33 cellular contexts compared by ENCODE assay signal in the genomic region with DNA sequence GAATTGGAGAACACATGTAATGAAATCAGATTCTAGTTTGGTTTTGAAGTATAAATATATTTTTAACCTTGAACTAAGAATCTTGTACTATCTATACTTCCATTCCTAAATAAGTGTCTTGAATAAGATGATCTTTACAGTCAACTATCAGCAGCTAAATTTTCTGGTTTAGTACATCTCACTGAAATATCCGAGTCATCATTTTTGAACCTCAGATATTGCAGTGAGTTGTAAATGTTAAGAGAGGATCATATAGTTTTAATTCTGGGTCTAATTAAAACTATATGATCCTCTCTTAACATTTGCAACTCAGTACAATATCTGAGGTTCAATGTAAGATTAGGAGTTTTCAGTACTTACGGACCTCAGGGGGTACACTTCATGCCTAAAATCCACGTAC.
"Had no signal": no experiment of that assay in that cellular context is flagged by ENCODE, and none has a peak within 500 bp of the region (broad histone marks: within the 10 kb centered on the region; RNA-seq: fewer than 3 reads in every experiment).

No MANE protein-coding gene starts in this region.

- DNase-seq: activated B cell treated with CpG ODN at 0.5 μM for 24 hours; activated CD4-positive, alpha-beta memory T cell treated with anti-CD3 and anti-CD28 coated beads for 36 hours; activated CD4-positive, alpha-beta T cell treated with anti-CD3 and anti-CD28 coated beads for 4 hours; activated CD4-positive, alpha-beta T cell treated with anti-CD3 and anti-CD28 coated beads, Interleukin-2, amount 10 ng/mL, durations not matched to agents 24 days and 14 days; activated CD4-positive, alpha-beta T cell treated with anti-CD3 and anti-CD28 coated beads, Interleukin-2, amount 50 U/mL, for 1 hour; activated CD4-positive, alpha-beta T cell treated with anti-CD3 and anti-CD28 coated beads, Interleukin-2, amount 50 U/mL, for 4 hours; activated CD4-positive, CD25-positive, alpha-beta regulatory T cell treated with anti-CD3 and anti-CD28 coated beads, Interleukin-2, amount 50 U/mL, for 72 hours; activated CD8-positive, alpha-beta memory T cell treated with anti-CD3 and anti-CD28 coated beads, Interleukin-2, amount 50 U/mL, for 4 hours; activated CD8-positive, alpha-beta T cell treated with anti-CD3 and anti-CD28 coated beads for 36 hours; activated effector memory CD4-positive, alpha-beta T cell treated with anti-CD3 and anti-CD28 coated beads, Interleukin-2, amount 50 U/mL, for 16 hours; activated gamma-delta T cell treated with Interleukin-2 at 50 U/mL for 16 hours; activated naive CD4-positive, alpha-beta T cell; activated naive CD4-positive, alpha-beta T cell treated with anti-CD3 and anti-CD28 coated beads for 36 hours; activated naive CD4-positive, alpha-beta T cell treated with anti-CD3 and anti-CD28 coated beads, Interleukin-2, amount 50 U/mL, for 16 hours; activated naive CD8-positive, alpha-beta T cell treated with anti-CD3 and anti-CD28 coated beads for 36 hours; activated T-cell treated with anti-CD3 and anti-CD28 coated beads for 4 hours; activated T-cell treated with anti-CD3 and anti-CD28 coated beads, Interleukin-2, amount 50 U/mL, for 1 hour; activated T-cell treated with anti-CD3 and anti-CD28 coated beads, Interleukin-2, amount 50 U/mL, for 4 hours; activated T-cell treated with anti-CD3 and anti-CD28 coated beads, Interleukin-2, amount 50 U/mL, for 72 hours; adrenal gland; amniotic stem cell; aorta; body of pancreas; brain microvascular endothelial cell; central memory CD4-positive, alpha-beta T cell; T-helper 2 cell; T-helper 9 cell had no signal

- FAIRE-seq: astrocyte, TTC549 had no signal

- H3K4me1 ChIP-seq: adrenal gland, body of pancreas, breast epithelium had no signal

- H3K36me3 ChIP-seq: adrenal gland, brain microvascular endothelial cell, breast epithelium had no signal

- H3K27me3 ChIP-seq: adrenal gland, body of pancreas, brain microvascular endothelial cell, breast epithelium had no signal

- H3K4me3 ChIP-seq: adrenal gland, body of pancreas, breast epithelium had no signal

- H3K27ac ChIP-seq: adrenal gland, body of pancreas, brain microvascular endothelial cell, breast epithelium, VCaP had no signal

- ATAC-seq: activated CD8-positive, alpha-beta T cell treated with anti-CD3 and anti-CD28 coated beads for 36 hours; activated naive CD4-positive, alpha-beta T cell treated with anti-CD3 and anti-CD28 coated beads, Interleukin-2, amount 50 U/mL, for 72 hours; activated T-cell treated with anti-CD3 and anti-CD28 coated beads, Interleukin-2, amount 50 U/mL, for 4 hours; activated T-cell treated with anti-CD3 and anti-CD28 coated beads, Interleukin-2, amount 50 U/mL, for 72 hours; activated T-helper 17 cell treated with anti-CD3 and anti-CD28 coated beads, Interleukin-2, amount 50 U/mL, for 72 hours; body of pancreas had no signal

- H3K9me3 ChIP-seq: adrenal gland, body of pancreas, breast epithelium had no signal
